Comparison of ENCODE assay signal across 23 cellular contexts in genomic region chr1:70033934-70034333, GRCh38.
"Had no signal": no experiment of that assay in that cellular context is flagged by ENCODE, and none has a peak within 500 bp of the region (broad histone marks: within the 10 kb centered on the region; RNA-seq: fewer than 3 reads in every experiment).

No MANE protein-coding gene starts in this region.

- H3K4me1 Mint-ChIP-seq: activated CD4-positive, alpha-beta memory T cell treated with anti-CD3 and anti-CD28 coated beads, Interleukin-2, amount 10 ng/mL, durations not matched to agents 7 days and 5 days; activated CD8-positive, alpha-beta memory T cell treated with anti-CD3 and anti-CD28 coated beads, Interleukin-2, amount 10 ng/mL, durations not matched to agents 7 days and 5 days; activated naive CD4-positive, alpha-beta T cell treated with anti-CD3 and anti-CD28 coated beads, Interleukin-2, amount 10 ng/mL, durations not matched to agents 7 days and 5 days; activated naive CD8-positive, alpha-beta T cell treated with anti-CD3 and anti-CD28 coated beads, Interleukin-2, amount 50 U/mL, for 24 hours; brain had no signal

- ATAC-seq: activated CD8-positive, alpha-beta memory T cell treated with anti-CD3 and anti-CD28 coated beads, Interleukin-2, amount 10 ng/mL, durations not matched to agents 7 days and 5 days; activated naive CD8-positive, alpha-beta T cell treated with anti-CD3 and anti-CD28 coated beads, Interleukin-2, amount 50 U/mL, for 24 hours had no signal

- H3K27ac Mint-ChIP-seq: activated CD4-positive, alpha-beta memory T cell treated with anti-CD3 and anti-CD28 coated beads, Interleukin-2, amount 10 ng/mL, durations not matched to agents 7 days and 5 days; activated CD8-positive, alpha-beta memory T cell treated with anti-CD3 and anti-CD28 coated beads, Interleukin-2, amount 10 ng/mL, durations not matched to agents 7 days and 5 days; activated naive CD4-positive, alpha-beta T cell treated with anti-CD3 and anti-CD28 coated beads, Interleukin-2, amount 10 ng/mL, durations not matched to agents 7 days and 5 days; activated naive CD8-positive, alpha-beta T cell; activated naive CD8-positive, alpha-beta T cell treated with anti-CD3 and anti-CD28 coated beads, Interleukin-2, amount 50 U/mL, for 24 hours; brain had no signal

- H3K36me3 ChIP-seq: Peyer's patch, SJSA1 had no signal

- H3K9me3 ChIP-seq: Peyer's patch, SJSA1 had no signal

- H3K27me3 Mint-ChIP-seq: activated CD4-positive, alpha-beta memory T cell treated with anti-CD3 and anti-CD28 coated beads, Interleukin-2, amount 10 ng/mL, durations not matched to agents 7 days and 5 days; activated CD8-positive, alpha-beta memory T cell treated with anti-CD3 and anti-CD28 coated beads, Interleukin-2, amount 10 ng/mL, durations not matched to agents 7 days and 5 days; activated naive CD4-positive, alpha-beta T cell treated with anti-CD3 and anti-CD28 coated beads, Interleukin-2, amount 10 ng/mL, durations not matched to agents 7 days and 5 days; activated naive CD8-positive, alpha-beta T cell treated with anti-CD3 and anti-CD28 coated beads, Interleukin-2, amount 50 U/mL, for 24 hours; brain had no signal

- FAIRE-seq: bronchial epithelial cell had no signal

- H3K4me3 Mint-ChIP-seq: activated CD4-positive, alpha-beta memory T cell treated with anti-CD3 and anti-CD28 coated beads, Interleukin-2, amount 10 ng/mL, durations not matched to agents 7 days and 5 days; activated CD8-positive, alpha-beta memory T cell treated with anti-CD3 and anti-CD28 coated beads, Interleukin-2, amount 10 ng/mL, durations not matched to agents 7 days and 5 days; activated naive CD4-positive, alpha-beta T cell treated with anti-CD3 and anti-CD28 coated beads, Interleukin-2, amount 10 ng/mL, durations not matched to agents 7 days and 5 days; activated naive CD8-positive, alpha-beta T cell; activated naive CD8-positive, alpha-beta T cell treated with anti-CD3 and anti-CD28 coated beads, Interleukin-2, amount 50 U/mL, for 24 hours; brain had no signal

- H3K4me1 ChIP-seq: Peyer's patch, SJSA1 had no signal

- H3K36me3 Mint-ChIP-seq: activated CD8-positive, alpha-beta memory T cell treated with anti-CD3 and anti-CD28 coated beads, Interleukin-2, amount 10 ng/mL, durations not matched to agents 7 days and 5 days; activated naive CD4-positive, alpha-beta T cell treated with anti-CD3 and anti-CD28 coated beads, Interleukin-2, amount 10 ng/mL, durations not matched to agents 7 days and 5 days; activated naive CD8-positive, alpha-beta T cell had no signal

- H3K9me3 Mint-ChIP-seq: activated CD4-positive, alpha-beta memory T cell treated with anti-CD3 and anti-CD28 coated beads, Interleukin-2, amount 10 ng/mL, durations not matched to agents 7 days and 5 days; activated naive CD4-positive, alpha-beta T cell treated with anti-CD3 and anti-CD28 coated beads, Interleukin-2, amount 10 ng/mL, durations not matched to agents 7 days and 5 days; activated naive CD8-positive, alpha-beta T cell treated with anti-CD3 and anti-CD28 coated beads, Interleukin-2, amount 50 U/mL, for 24 hours; brain had no signal

- H3K27me3 ChIP-seq: Peyer's patch, SJSA1 had no signal

- DNase-seq: activated CD4-positive, alpha-beta memory T cell treated with anti-CD3 and anti-CD28 coated beads, Interleukin-2, amount 10 ng/mL, durations not matched to agents 7 days and 5 days; activated CD4-positive, alpha-beta T cell treated with anti-CD3 and anti-CD28 coated beads for 1 hour; activated CD4-positive, alpha-beta T cell treated with anti-CD3 and anti-CD28 coated beads for 48 hours; activated CD4-positive, CD25-positive, alpha-beta regulatory T cell; activated CD8-positive, alpha-beta memory T cell treated with anti-CD3 and anti-CD28 coated beads for 24 hours; activated CD8-positive, alpha-beta memory T cell treated with anti-CD3 and anti-CD28 coated beads, Interleukin-2, amount 10 ng/mL, durations not matched to agents 7 days and 5 days; activated CD8-positive, alpha-beta memory T cell treated with anti-CD3 and anti-CD28 coated beads, Interleukin-2, amount 50 U/mL, for 48 hours; activated effector memory CD4-positive, alpha-beta T cell treated with Interleukin-2 at 50 U/mL for 16 hours; activated naive CD4-positive, alpha-beta T cell treated with anti-CD3 and anti-CD28 coated beads, Interleukin-2, amount 10 ng/mL, durations not matched to agents 7 days and 5 days; activated naive CD8-positive, alpha-beta T cell treated with anti-CD3 and anti-CD28 coated beads, Interleukin-2, amount 50 U/mL, for 24 hours; activated T-cell treated with anti-CD3 and anti-CD28 coated beads, Interleukin-2, amount 50 U/mL, for 48 hours; cerebellar nuclear complex; NCI-H1694; Peyer's patch; RPMI8226; T-helper 1 cell; T-helper 2 cell; T-helper 9 cell had no signal

- H3K4me3 ChIP-seq: Peyer's patch, SJSA1 had no signal

- H3K27ac ChIP-seq: Peyer's patch, SJSA1, VCaP had no signal
